In the genomic region with DNA sequence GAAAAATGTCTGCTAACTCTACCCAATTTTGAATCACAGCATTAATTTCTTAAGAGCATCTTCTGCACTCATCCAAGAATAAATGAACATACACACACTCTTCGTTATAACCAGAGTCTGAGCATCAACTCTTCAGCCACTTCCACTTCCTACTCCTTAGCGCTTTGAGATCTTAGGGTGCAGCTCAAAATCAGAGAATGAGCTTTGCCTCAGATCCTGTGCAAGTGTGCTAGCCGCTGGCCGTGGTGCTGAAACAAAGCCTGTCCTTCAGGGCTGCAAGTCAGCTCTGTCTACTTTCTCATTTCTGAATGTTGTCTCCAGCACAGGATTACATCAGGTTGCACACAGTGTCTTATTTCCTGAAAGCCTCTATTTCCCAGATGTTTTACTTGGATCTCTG, we compare ENCODE assay signal across 1 cellular context.
TF ChIP-seq lines count a peak whose summit lies in the region.

No MANE protein-coding gene starts in this region.

TF ChIP-seq in HepG2, 621 proteins besides CTCF, POLR2A, EP300 and RAD21 (continued from another document and continues in another):
- TF ChIP-seq ZFAT (CRISPR knock-in tag; conservative IDR thresholded peaks at IDR 0.05) (no peak), PHF20 (CRISPR knock-in tag; IDR thresholded peaks at IDR 0.05) (no peak), HDAC2 (CRISPR knock-in tag; IDR thresholded peaks at IDR 0.05) (peak; percentile 40; the same call in 1 of the 2 replicates), U2AF2 (IDR thresholded peaks at IDR 0.05; ENCODE audit: low read depth, low read length) (no peak), SALL1 (CRISPR knock-in tag; IDR thresholded peaks at IDR 0.05) (peak; percentile 61), ERF (CRISPR knock-in tag; IDR thresholded peaks at IDR 0.05) (peak; percentile 52; the same call in 1 of the 2 replicates), YY1 (IDR thresholded peaks at IDR 0.05; ENCODE audit: insufficient read depth, insufficient replicate concordance, low read depth, low read length) (no peak), EED (CRISPR knock-in tag; IDR thresholded peaks at IDR 0.05) (no peak), NBN (conservative IDR thresholded peaks at IDR 0.05) (no peak), TBL1XR1 (IDR thresholded peaks at IDR 0.05; ENCODE audit: borderline replicate concordance, low read length, partially characterized antibody) (no peak), HNRNPUL1 (IDR thresholded peaks at IDR 0.05; ENCODE audit: low read depth, low read length) (no peak), ZNF792 (CRISPR knock-in tag; IDR thresholded peaks at IDR 0.05) (0 out of 2 replicates have a peak, but pooled peaks have one; percentile 32), ZFP37 (CRISPR knock-in tag; IDR thresholded peaks at IDR 0.05; ENCODE audit: borderline replicate concordance) (no peak), KAT7 (CRISPR knock-in tag; IDR thresholded peaks at IDR 0.05; ENCODE audit: borderline replicate concordance) (no peak), ZNF776 (CRISPR knock-in tag; IDR thresholded peaks at IDR 0.05) (no peak), PHB2 (IDR thresholded peaks at IDR 0.05; ENCODE audit: partially characterized antibody) (no peak), KLF16 (CRISPR knock-in tag; IDR thresholded peaks at IDR 0.05) (no peak), MEF2D (CRISPR knock-in tag; IDR thresholded peaks at IDR 0.05) (no peak), ZNF296 (CRISPR knock-in tag; conservative IDR thresholded peaks at IDR 0.05) (no peak), HMGA1 (CRISPR knock-in tag; conservative IDR thresholded peaks at IDR 0.05) (no peak), ZNF772 (CRISPR knock-in tag; IDR thresholded peaks at IDR 0.05) (no peak), ZNF101 (CRISPR knock-in tag; IDR thresholded peaks at IDR 0.05; ENCODE audit: borderline replicate concordance, low read depth) (no peak), ZIK1 (CRISPR knock-in tag; IDR thresholded peaks at IDR 0.05; ENCODE audit: borderline replicate concordance, low read depth) (no peak), ZNF143 (CRISPR knock-in tag; IDR thresholded peaks at IDR 0.05) (no peak), ZSCAN12 (CRISPR knock-in tag; IDR thresholded peaks at IDR 0.05) (no peak)
- TF ChIP-seq, protein P1, sequence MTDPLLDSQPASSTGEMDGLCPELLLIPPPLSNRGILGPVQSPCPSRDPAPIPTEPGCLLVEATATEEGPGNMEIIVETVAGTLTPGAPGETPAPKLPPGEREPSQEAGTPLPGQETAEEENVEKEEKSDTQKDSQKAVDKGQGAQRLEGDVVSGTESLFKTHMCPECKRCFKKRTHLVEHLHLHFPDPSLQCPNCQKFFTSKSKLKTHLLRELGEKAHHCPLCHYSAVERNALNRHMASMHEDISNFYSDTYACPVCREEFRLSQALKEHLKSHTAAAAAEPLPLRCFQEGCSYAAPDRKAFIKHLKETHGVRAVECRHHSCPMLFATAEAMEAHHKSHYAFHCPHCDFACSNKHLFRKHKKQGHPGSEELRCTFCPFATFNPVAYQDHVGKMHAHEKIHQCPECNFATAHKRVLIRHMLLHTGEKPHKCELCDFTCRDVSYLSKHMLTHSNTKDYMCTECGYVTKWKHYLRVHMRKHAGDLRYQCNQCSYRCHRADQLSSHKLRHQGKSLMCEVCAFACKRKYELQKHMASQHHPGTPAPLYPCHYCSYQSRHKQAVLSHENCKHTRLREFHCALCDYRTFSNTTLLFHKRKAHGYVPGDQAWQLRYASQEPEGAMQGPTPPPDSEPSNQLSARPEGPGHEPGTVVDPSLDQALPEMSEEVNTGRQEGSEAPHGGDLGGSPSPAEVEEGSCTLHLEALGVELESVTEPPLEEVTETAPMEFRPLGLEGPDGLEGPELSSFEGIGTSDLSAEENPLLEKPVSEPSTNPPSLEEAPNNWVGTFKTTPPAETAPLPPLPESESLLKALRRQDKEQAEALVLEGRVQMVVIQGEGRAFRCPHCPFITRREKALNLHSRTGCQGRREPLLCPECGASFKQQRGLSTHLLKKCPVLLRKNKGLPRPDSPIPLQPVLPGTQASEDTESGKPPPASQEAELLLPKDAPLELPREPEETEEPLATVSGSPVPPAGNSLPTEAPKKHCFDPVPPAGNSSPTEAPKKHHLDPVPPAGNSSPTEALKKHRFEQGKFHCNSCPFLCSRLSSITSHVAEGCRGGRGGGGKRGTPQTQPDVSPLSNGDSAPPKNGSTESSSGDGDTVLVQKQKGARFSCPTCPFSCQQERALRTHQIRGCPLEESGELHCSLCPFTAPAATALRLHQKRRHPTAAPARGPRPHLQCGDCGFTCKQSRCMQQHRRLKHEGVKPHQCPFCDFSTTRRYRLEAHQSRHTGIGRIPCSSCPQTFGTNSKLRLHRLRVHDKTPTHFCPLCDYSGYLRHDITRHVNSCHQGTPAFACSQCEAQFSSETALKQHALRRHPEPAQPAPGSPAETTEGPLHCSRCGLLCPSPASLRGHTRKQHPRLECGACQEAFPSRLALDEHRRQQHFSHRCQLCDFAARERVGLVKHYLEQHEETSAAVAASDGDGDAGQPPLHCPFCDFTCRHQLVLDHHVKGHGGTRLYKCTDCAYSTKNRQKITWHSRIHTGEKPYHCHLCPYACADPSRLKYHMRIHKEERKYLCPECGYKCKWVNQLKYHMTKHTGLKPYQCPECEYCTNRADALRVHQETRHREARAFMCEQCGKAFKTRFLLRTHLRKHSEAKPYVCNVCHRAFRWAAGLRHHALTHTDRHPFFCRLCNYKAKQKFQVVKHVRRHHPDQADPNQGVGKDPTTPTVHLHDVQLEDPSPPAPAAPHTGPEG (CRISPR knock-in tag; IDR thresholded peaks at IDR 0.05), result no peak
- TF ChIP-seq, protein P2, sequence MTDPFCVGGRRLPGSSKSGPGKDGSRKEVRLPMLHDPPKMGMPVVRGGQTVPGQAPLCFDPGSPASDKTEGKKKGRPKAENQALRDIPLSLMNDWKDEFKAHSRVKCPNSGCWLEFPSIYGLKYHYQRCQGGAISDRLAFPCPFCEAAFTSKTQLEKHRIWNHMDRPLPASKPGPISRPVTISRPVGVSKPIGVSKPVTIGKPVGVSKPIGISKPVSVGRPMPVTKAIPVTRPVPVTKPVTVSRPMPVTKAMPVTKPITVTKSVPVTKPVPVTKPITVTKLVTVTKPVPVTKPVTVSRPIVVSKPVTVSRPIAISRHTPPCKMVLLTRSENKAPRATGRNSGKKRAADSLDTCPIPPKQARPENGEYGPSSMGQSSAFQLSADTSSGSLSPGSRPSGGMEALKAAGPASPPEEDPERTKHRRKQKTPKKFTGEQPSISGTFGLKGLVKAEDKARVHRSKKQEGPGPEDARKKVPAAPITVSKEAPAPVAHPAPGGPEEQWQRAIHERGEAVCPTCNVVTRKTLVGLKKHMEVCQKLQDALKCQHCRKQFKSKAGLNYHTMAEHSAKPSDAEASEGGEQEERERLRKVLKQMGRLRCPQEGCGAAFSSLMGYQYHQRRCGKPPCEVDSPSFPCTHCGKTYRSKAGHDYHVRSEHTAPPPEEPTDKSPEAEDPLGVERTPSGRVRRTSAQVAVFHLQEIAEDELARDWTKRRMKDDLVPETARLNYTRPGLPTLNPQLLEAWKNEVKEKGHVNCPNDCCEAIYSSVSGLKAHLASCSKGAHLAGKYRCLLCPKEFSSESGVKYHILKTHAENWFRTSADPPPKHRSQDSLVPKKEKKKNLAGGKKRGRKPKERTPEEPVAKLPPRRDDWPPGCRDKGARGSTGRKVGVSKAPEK (CRISPR knock-in tag; IDR thresholded peaks at IDR 0.05; ENCODE audit: borderline replicate concordance), result no peak
- TF ChIP-seq, protein P3, sequence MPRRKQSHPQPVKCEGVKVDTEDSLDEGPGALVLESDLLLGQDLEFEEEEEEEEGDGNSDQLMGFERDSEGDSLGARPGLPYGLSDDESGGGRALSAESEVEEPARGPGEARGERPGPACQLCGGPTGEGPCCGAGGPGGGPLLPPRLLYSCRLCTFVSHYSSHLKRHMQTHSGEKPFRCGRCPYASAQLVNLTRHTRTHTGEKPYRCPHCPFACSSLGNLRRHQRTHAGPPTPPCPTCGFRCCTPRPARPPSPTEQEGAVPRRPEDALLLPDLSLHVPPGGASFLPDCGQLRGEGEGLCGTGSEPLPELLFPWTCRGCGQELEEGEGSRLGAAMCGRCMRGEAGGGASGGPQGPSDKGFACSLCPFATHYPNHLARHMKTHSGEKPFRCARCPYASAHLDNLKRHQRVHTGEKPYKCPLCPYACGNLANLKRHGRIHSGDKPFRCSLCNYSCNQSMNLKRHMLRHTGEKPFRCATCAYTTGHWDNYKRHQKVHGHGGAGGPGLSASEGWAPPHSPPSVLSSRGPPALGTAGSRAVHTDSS (CRISPR knock-in tag; conservative IDR thresholded peaks at IDR 0.05), result no peak
- TF ChIP-seq, protein P4, sequence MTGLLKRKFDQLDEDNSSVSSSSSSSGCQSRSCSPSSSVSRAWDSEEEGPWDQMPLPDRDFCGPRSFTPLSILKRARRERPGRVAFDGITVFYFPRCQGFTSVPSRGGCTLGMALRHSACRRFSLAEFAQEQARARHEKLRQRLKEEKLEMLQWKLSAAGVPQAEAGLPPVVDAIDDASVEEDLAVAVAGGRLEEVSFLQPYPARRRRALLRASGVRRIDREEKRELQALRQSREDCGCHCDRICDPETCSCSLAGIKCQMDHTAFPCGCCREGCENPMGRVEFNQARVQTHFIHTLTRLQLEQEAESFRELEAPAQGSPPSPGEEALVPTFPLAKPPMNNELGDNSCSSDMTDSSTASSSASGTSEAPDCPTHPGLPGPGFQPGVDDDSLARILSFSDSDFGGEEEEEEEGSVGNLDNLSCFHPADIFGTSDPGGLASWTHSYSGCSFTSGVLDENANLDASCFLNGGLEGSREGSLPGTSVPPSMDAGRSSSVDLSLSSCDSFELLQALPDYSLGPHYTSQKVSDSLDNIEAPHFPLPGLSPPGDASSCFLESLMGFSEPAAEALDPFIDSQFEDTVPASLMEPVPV (CRISPR knock-in tag; IDR thresholded peaks at IDR 0.05), result no peak
- TF ChIP-seq, protein P5, sequence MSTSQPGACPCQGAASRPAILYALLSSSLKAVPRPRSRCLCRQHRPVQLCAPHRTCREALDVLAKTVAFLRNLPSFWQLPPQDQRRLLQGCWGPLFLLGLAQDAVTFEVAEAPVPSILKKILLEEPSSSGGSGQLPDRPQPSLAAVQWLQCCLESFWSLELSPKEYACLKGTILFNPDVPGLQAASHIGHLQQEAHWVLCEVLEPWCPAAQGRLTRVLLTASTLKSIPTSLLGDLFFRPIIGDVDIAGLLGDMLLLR (CRISPR knock-in tag; IDR thresholded peaks at IDR 0.05), result no peak
- TF ChIP-seq, protein P6, sequence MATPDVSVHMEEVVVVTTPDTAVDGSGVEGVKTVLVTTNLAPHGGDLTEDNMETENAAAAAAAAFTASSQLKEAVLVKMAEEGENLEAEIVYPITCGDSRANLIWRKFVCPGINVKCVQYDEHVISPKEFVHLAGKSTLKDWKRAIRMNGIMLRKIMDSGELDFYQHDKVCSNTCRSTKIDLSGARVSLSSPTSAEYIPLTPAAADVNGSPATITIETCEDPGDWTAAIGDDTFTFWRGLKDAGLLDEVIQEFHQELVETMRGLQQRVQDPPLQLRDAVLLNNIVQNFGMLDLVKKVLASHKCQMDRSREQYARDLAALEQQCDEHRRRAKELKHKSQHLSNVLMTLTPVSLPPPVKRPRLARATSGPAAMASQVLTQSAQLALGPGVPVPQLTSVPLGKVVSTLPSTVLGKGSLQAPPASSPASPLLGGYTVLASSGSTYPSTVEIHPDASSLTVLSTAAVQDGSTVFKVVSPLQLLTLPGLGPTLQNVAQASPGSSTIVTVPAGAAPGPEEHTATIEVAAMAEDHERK (CRISPR knock-in tag; IDR thresholded peaks at IDR 0.05; ENCODE audit: low read depth), result no peak
- TF ChIP-seq, protein P7, sequence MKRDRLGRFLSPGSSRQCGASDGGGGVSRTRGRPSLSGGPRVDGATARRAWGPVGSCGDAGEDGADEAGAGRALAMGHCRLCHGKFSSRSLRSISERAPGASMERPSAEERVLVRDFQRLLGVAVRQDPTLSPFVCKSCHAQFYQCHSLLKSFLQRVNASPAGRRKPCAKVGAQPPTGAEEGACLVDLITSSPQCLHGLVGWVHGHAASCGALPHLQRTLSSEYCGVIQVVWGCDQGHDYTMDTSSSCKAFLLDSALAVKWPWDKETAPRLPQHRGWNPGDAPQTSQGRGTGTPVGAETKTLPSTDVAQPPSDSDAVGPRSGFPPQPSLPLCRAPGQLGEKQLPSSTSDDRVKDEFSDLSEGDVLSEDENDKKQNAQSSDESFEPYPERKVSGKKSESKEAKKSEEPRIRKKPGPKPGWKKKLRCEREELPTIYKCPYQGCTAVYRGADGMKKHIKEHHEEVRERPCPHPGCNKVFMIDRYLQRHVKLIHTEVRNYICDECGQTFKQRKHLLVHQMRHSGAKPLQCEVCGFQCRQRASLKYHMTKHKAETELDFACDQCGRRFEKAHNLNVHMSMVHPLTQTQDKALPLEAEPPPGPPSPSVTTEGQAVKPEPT (CRISPR knock-in tag; IDR thresholded peaks at IDR 0.05; ENCODE audit: low read depth), result no peak
- TF ChIP-seq, protein P8, sequence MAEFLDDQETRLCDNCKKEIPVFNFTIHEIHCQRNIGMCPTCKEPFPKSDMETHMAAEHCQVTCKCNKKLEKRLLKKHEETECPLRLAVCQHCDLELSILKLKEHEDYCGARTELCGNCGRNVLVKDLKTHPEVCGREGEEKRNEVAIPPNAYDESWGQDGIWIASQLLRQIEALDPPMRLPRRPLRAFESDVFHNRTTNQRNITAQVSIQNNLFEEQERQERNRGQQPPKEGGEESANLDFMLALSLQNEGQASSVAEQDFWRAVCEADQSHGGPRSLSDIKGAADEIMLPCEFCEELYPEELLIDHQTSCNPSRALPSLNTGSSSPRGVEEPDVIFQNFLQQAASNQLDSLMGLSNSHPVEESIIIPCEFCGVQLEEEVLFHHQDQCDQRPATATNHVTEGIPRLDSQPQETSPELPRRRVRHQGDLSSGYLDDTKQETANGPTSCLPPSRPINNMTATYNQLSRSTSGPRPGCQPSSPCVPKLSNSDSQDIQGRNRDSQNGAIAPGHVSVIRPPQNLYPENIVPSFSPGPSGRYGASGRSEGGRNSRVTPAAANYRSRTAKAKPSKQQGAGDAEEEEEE (CRISPR knock-in tag; IDR thresholded peaks at IDR 0.05; ENCODE audit: borderline replicate concordance), result no peak
- TF ChIP-seq, protein P9, sequence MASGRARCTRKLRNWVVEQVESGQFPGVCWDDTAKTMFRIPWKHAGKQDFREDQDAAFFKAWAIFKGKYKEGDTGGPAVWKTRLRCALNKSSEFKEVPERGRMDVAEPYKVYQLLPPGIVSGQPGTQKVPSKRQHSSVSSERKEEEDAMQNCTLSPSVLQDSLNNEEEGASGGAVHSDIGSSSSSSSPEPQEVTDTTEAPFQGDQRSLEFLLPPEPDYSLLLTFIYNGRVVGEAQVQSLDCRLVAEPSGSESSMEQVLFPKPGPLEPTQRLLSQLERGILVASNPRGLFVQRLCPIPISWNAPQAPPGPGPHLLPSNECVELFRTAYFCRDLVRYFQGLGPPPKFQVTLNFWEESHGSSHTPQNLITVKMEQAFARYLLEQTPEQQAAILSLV (CRISPR knock-in tag; IDR thresholded peaks at IDR 0.05; ENCODE audit: borderline replicate concordance), result no peak
- TF ChIP-seq, protein P10, sequence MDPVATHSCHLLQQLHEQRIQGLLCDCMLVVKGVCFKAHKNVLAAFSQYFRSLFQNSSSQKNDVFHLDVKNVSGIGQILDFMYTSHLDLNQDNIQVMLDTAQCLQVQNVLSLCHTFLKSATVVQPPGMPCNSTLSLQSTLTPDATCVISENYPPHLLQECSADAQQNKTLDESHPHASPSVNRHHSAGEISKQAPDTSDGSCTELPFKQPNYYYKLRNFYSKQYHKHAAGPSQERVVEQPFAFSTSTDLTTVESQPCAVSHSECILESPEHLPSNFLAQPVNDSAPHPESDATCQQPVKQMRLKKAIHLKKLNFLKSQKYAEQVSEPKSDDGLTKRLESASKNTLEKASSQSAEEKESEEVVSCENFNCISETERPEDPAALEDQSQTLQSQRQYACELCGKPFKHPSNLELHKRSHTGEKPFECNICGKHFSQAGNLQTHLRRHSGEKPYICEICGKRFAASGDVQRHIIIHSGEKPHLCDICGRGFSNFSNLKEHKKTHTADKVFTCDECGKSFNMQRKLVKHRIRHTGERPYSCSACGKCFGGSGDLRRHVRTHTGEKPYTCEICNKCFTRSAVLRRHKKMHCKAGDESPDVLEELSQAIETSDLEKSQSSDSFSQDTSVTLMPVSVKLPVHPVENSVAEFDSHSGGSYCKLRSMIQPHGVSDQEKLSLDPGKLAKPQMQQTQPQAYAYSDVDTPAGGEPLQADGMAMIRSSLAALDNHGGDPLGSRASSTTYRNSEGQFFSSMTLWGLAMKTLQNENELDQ (CRISPR knock-in tag; IDR thresholded peaks at IDR 0.05; ENCODE audit: borderline replicate concordance), result no peak
